In the genomic region with DNA sequence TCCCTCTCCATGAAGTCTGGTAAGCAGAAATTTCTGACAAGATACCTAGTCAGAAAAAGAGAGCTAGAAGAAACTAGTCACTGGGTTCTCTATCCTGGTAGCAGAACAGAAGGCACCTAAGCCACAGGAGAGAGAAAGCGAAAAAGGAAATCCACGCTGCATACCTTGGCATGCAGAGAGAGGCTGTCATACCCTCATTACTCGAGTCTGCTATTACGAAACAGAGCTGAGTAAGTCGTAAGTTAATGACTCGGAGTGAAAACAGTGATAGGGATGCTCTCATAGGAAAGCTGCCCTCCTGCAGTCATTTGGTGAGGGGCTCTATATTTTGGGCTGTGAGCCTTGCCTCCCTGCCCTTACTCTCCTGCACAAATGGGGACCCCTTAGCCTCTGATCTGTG, we compare ENCODE assay signal across 18 cellular contexts. TPM values are rescaled to one million over a fixed set of nuclear protein-coding genes. Genes with fewer than 3 reads are reported as not detected.
DNase-seq lines count a peak whose midpoint lies in the region; ATAC-seq and TF ChIP-seq lines count a peak whose summit lies in the region.
"Had no signal": no experiment of that assay in that cellular context is flagged by ENCODE, and none has a peak within 500 bp of the region (broad histone marks: within the 10 kb centered on the region; RNA-seq: fewer than 3 reads in every experiment).

No MANE protein-coding gene starts in this region.

- no peaks in the 10 kb centered on the region for H3K36me3 Mint-ChIP-seq in activated T-helper 17 cell treated with anti-CD3 and anti-CD28 coated beads, Interleukin-2, amount 50 U/mL, for 72 hours (ENCODE audit: low read depth)
- no peaks in the 10 kb centered on the region for H3K36me3 Mint-ChIP-seq in Caco-2 (ENCODE audit: insufficient read depth, unreplicated experiment)

- H3K27me3 ChIP-seq in Caco-2 (replicated peaks; ENCODE audit: control insufficient read depth, insufficient read depth, low read length), result no peaks in the 10 kb centered on the region

- ATAC-seq in activated T-helper 17 cell treated with anti-CD3 and anti-CD28 coated beads, Interleukin-2, amount 50 U/mL, for 72 hours (replicated peaks), result peak; percentile 80
- ATAC-seq in HG02571 (IDR thresholded peaks at IDR 0.05; ENCODE audit: unreplicated experiment) (no peak), HG03196 (IDR thresholded peaks at IDR 0.05; ENCODE audit: unreplicated experiment) (no peak)

- no peaks in the 10 kb centered on the region for H3K9me3 Mint-ChIP-seq in activated T-helper 17 cell treated with anti-CD3 and anti-CD28 coated beads, Interleukin-2, amount 50 U/mL, for 72 hours
- no peaks in the 10 kb centered on the region for H3K9me3 Mint-ChIP-seq in Caco-2 (ENCODE audit: unreplicated experiment)
- H3K9me3 Mint-ChIP-seq: dendritic cell treated with granulocyte-macrophage colony-stimulating factor and Interleukin-4, amounts not matched to agents 40 ng/mL and 50 ng/mL, for 4 days had no signal

- H3K9me3 ChIP-seq in Caco-2, result no peaks in the 10 kb centered on the region

- intact Hi-C loops in Caco-2 (cut with micrococcal nuclease; ENCODE audit: unreplicated experiment), result no loop called here

- H3K36me3 ChIP-seq in Caco-2 (ENCODE audit: control insufficient read depth, insufficient read depth, low read length), result no peaks in the 10 kb centered on the region

- no peaks in the 10 kb centered on the region for H3K4me1 ChIP-seq in Caco-2

- no peak for TF ChIP-seq CTCF in Caco-2 (IDR thresholded peaks at IDR 0.05; ENCODE audit: insufficient read depth in 1 of 2, low read depth in 1 of 2, low read length in 1 of 2, severe bottlenecking in 1 of 2, unreplicated experiment in 1 of 2)

- POLR2A ChIA-PET in Caco-2 (lab: Charles Lee), result interaction anchor here (0.5 kb wide), 1 partner anchor 55 kb away, joined by 3 read pairs; no protein-coding TSS in a partner anchor

- H3K4me3 ChIP-seq in Caco-2 (ENCODE audit: low read depth, low read length), result no peak overlapping the region

- peaks cover 22% of the 10 kb centered on the region for H3K27me3 Mint-ChIP-seq in activated T-helper 17 cell treated with anti-CD3 and anti-CD28 coated beads, Interleukin-2, amount 50 U/mL, for 72 hours
- H3K27me3 Mint-ChIP-seq in Caco-2 (ENCODE audit: insufficient read depth, unreplicated experiment), result peaks cover 36% of the 10 kb centered on the region

- DNase-seq in ACHN (peak; percentile 2), HCEC 1CT (peak; percentile 39), hepatic stellate cell (ENCODE audit: low spot score) (peak; percentile 5), NCI-H128 (lab: John Stamatoyannopoulos, UW; ENCODE audit: unreplicated experiment) (no peak), Caco-2 (no peak)
- DNase-seq: activated effector memory CD4-positive, alpha-beta T cell treated with Interleukin-2 at 50 U/mL for 16 hours; C1 segment of cervical spinal cord; GF-D8; glutamatergic neuron; NCI-H1436 treated with DMSO at 0.1 percent for 48 hours; NCI-H82; stimulated activated CD4-positive, alpha-beta T cell treated with anti-CD3 and anti-CD28 coated beads, Interleukin-12 subunit alpha, Interleukin-12 subunit beta, amount 100 ng/mL, for 4 hours; stimulated activated CD8-positive, alpha-beta memory T cell treated with anti-CD3 and anti-CD28 coated beads, Interleukin-4, amount 100 ng/mL, for 48 hours had no signal

- H3K4me3 Mint-ChIP-seq in activated T-helper 17 cell treated with anti-CD3 and anti-CD28 coated beads, Interleukin-2, amount 50 U/mL, for 72 hours, result no peak overlapping the region
- no peak overlapping the region for H3K4me3 Mint-ChIP-seq in Caco-2 (ENCODE audit: unreplicated experiment)
- H3K4me3 Mint-ChIP-seq: dendritic cell treated with granulocyte-macrophage colony-stimulating factor and Interleukin-4, amounts not matched to agents 40 ng/mL and 50 ng/mL, for 4 days had no signal

- H3K4me1 Mint-ChIP-seq in activated T-helper 17 cell treated with anti-CD3 and anti-CD28 coated beads, Interleukin-2, amount 50 U/mL, for 72 hours, result no peaks in the 10 kb centered on the region
- H3K4me1 Mint-ChIP-seq in Caco-2 (ENCODE audit: low read depth, unreplicated experiment), result no peaks in the 10 kb centered on the region

- in situ Hi-C loops in ACHN (cut with HindIII; ENCODE audit: low pct_ligation_motif_present, low pct_unique_long_range_greater_than_20kb, low sequenced_read_pairs), result no loop called here

- no TSS peak for BruUV-seq in Caco-2 (replicated peaks; lab: Mats Ljungman, UMichigan)

- no peak overlapping the region for H3K27ac Mint-ChIP-seq in activated T-helper 17 cell treated with anti-CD3 and anti-CD28 coated beads, Interleukin-2, amount 50 U/mL, for 72 hours
- H3K27ac Mint-ChIP-seq in Caco-2 (ENCODE audit: unreplicated experiment), result no peak overlapping the region
- H3K27ac Mint-ChIP-seq: dendritic cell treated with granulocyte-macrophage colony-stimulating factor and Interleukin-4, amounts not matched to agents 40 ng/mL and 50 ng/mL, for 4 days had no signal

- CTCF ChIA-PET in Caco-2 (lab: Charles Lee), result no interaction called here

RNA-seq across cellular contexts. Expression of a gene that starts 16.2 kb away (rescaled TPM):
- not detected for total RNA-seq in activated T-helper 17 cell treated with anti-CD3 and anti-CD28 coated beads, Interleukin-2, amount 50 U/mL, for 72 hours
- total RNA-seq in Caco-2 (2022), result not detected in 2 replicates
- total RNA-seq: lower leg skin had no signal

RNA-seq across cellular contexts. Expression of a gene that starts 51.1 kb away (rescaled TPM):
- total RNA-seq in activated T-helper 17 cell treated with anti-CD3 and anti-CD28 coated beads, Interleukin-2, amount 50 U/mL, for 72 hours, result not detected
- total RNA-seq in Caco-2 (2022), result not detected in 2 replicates
- total RNA-seq: lower leg skin had no signal

Comparison
In these comparisons a context has a peak if more than half of its experiments do, and no peak if none do; other contexts are left out.
1. DNase-seq: peak in ACHN (single experiment), HCEC 1CT (single experiment) and hepatic stellate cell (single experiment); none in NCI-H128 (single experiment) and Caco-2 (0 of 2).